1 cellular context compared by ENCODE assay signal in genomic region chr15:51681303-51681963, GRCh38.
TF ChIP-seq lines count a peak whose summit lies in the region.

TSS of gene SCG3 (plus strand) at chr15:51681503. CDS start at chr15:51681756, 253 bp downstream.

TF ChIP-seq in SK-N-SH, 30 proteins besides CTCF, POLR2A, EP300 and RAD21 (continued from another document):
- TF ChIP-seq MXI1 (IDR thresholded peaks at IDR 0.05; ENCODE audit: low read depth, low read length), result peak; percentile 75; the same call in 1 of the 2 replicates
- TF ChIP-seq YY1 (IDR thresholded peaks at IDR 0.05; ENCODE audit: low read depth), result no peak
- TF ChIP-seq RXRA (IDR thresholded peaks at IDR 0.05; ENCODE audit: borderline replicate concordance, low read depth), result no peak
- peak; percentile 99 for TF ChIP-seq REST (IDR thresholded peaks at IDR 0.05; ENCODE audit: low read depth, low read length)
- no peak for TF ChIP-seq EZH2phosphoT487 (IDR thresholded peaks at IDR 0.05; ENCODE audit: borderline replicate concordance, low read depth)
- TF ChIP-seq MAX (IDR thresholded peaks at IDR 0.05; ENCODE audit: low read depth), result no peak; the same call in 1 of the 2 replicates
- no peak for TF ChIP-seq POLR2AphosphoS5 (IDR thresholded peaks at IDR 0.05; ENCODE audit: low read depth, low read length)
- TF ChIP-seq IRF3 (IDR thresholded peaks at IDR 0.05; ENCODE audit: low read depth, low read length), result no peak
- TF ChIP-seq CHD2 (IDR thresholded peaks at IDR 0.05; ENCODE audit: low read length, partially characterized antibody), result peak; percentile 53
- no peak for TF ChIP-seq JUND (IDR thresholded peaks at IDR 0.05)
- peak; percentile 73 for TF ChIP-seq NRF1 (IDR thresholded peaks at IDR 0.05; ENCODE audit: low read depth, low read length)
- no peak for TF ChIP-seq TCF12 (IDR thresholded peaks at IDR 0.05)
- 0 out of 2 replicates have a peak, but pooled peaks have one; percentile 50 for TF ChIP-seq SIN3A (IDR thresholded peaks at IDR 0.05; ENCODE audit: borderline replicate concordance, low read depth, low read length)
- TF ChIP-seq FOXJ3 (CRISPR knock-in tag; IDR thresholded peaks at IDR 0.05), result no peak
- TF ChIP-seq SMC3 (IDR thresholded peaks at IDR 0.05; ENCODE audit: low read depth, low read length), result no peak
